ENCODE assay signal across 8 cellular contexts in the genomic region with DNA sequence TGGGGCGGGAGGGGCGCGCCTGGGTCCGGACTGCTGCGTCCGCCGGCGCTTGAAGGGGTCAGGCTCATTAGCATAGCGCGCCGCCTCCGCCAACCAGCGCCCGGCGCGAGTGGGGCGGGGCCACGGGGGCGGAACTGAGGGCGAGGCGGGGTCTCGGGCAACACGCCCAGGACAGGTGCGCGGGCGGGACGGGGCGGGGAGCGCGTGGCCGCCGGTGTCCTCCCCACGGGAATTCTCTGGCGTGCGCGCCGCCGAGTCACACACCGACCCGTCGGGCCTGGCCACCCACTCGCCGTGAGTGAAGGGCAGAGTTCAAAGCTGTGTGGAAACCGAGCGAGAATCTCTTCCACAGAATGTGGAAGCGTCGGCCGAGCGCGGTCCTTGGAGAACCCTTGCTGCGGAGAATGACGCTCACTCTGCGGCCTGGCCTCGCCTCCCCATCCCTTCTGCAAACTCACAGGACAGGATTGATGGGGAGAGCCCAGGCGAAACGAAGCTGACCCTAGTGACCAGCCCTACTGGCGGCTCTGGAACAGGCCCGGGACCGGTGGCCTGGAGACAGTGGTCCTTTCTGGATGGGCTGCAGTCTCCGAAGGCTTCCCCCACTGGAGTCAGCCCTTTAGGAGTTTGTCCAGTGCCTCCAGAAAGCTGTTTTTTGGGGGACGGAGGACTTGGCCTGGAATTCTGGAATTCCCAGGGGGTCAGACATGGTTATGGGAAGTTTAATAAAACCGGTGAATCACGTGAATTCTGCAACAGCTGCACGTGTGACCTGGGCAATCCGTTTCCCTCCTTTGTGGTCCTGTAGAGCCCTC. TPM values are rescaled to one million over a fixed set of nuclear protein-coding genes. Genes with fewer than 3 reads are reported as not detected.
DNase-seq lines count a peak whose midpoint lies in the region; ATAC-seq, FAIRE-seq and TF ChIP-seq lines count a peak whose summit lies in the region.

A gene (minus strand): TSS at position 69 of the 815 bp plus-strand sequence. CDS start 101 bp downstream, outside the sequence.

- H3K9me3 Mint-ChIP-seq in T-helper 2 cell treated with Interferon-gamma antibody and Interleukin-4, amounts not matched to agents 5 μg/mL and 100 μg/mL, for 36 hours: no peaks in the 10 kb centered on the region

- H3K27me3 ChIP-seq in iPS-20b (ENCODE audit: insufficient read depth, low read length) (peaks cover 54% of the 10 kb centered on the region), small intestine (ENCODE audit: control insufficient read depth in 2 of 2, insufficient read depth in 2 of 2, low read length in 2 of 2) (peaks cover 0 to 2% of the 10 kb centered on the region in 2 donors)

- H3K36me3 Mint-ChIP-seq in T-helper 2 cell treated with Interferon-gamma antibody and Interleukin-4, amounts not matched to agents 5 μg/mL and 100 μg/mL, for 36 hours (ENCODE audit: low read depth): peaks cover 2% of the 10 kb centered on the region

- H3K27ac ChIP-seq in iPS-20b (ENCODE audit: low read length): no peak within 1 kb of the TSS
- peak within 1 kb of the TSS; percentile 21 to 71 for H3K27ac ChIP-seq in small intestine (ENCODE audit: low read depth in 1 of 2, low read length in 1 of 2)

- TF ChIP-seq POLR2A in NB4 (IDR thresholded peaks at IDR 0.05; ENCODE audit: extremely low read depth, insufficient read length): no peak

- FAIRE-seq in small intestine (lab: Jason Lieb, UNC): no peak

- TF ChIP-seq CTCF in HFF-Myc (IDR thresholded peaks at IDR 0.05; ENCODE audit: low read depth, low read length, missing control alignments): no peak
- no peak for TF ChIP-seq CTCF in NB4 (IDR thresholded peaks at IDR 0.05; ENCODE audit: low read depth, low read length)
- no peak for TF ChIP-seq CTCF in astrocyte of the spinal cord (IDR thresholded peaks at IDR 0.05; ENCODE audit: low read depth, low read length)

- no peaks in the 10 kb centered on the region for H3K9me3 ChIP-seq in iPS-20b (ENCODE audit: insufficient read depth, low read depth, low read length)
- H3K9me3 ChIP-seq in small intestine (ENCODE audit: control insufficient read depth, low read depth): no peaks in the 10 kb centered on the region

- DNase-seq in HFF-Myc (ENCODE audit: extremely low read depth, low read depth) (no peak), NB4 (ENCODE audit: low read depth) (peak; percentile 96), astrocyte of the spinal cord (ENCODE audit: low read depth, low spot score) (peak; percentile 36), small intestine (peak; percentile 85)
- DNase-seq in T-helper 2 cell treated with Interferon-gamma antibody and Interleukin-4, amounts not matched to agents 5 μg/mL and 100 μg/mL, for 36 hours (ENCODE audit: low spot score): peak; percentile 90

- H3K27ac Mint-ChIP-seq in T-helper 2 cell treated with Interferon-gamma antibody and Interleukin-4, amounts not matched to agents 5 μg/mL and 100 μg/mL, for 36 hours: no peak within 1 kb of the TSS

- H3K4me3 ChIP-seq in GM08714 (ENCODE audit: low read length) (peak within 1 kb of the TSS; percentile 72), HFF-Myc (replicated peaks; ENCODE audit: low read depth, low read length) (peak within 1 kb of the TSS; percentile 41), NB4 (ENCODE audit: low read depth, low read length) (peak within 1 kb of the TSS; percentile 75), astrocyte of the spinal cord (ENCODE audit: low read depth, low read length) (peak within 1 kb of the TSS; percentile 44), iPS-20b (ENCODE audit: low read length) (peak within 1 kb of the TSS; percentile 80), small intestine (ENCODE audit: low read depth in 1 of 2, low read length in 2 of 2) (peak within 1 kb of the TSS; percentile 41 to 60)

- H3K4me3 Mint-ChIP-seq in T-helper 2 cell treated with Interferon-gamma antibody and Interleukin-4, amounts not matched to agents 5 μg/mL and 100 μg/mL, for 36 hours: peak within 1 kb of the TSS; percentile 77

- in situ Hi-C loops in astrocyte of the spinal cord (cut with HindIII; ENCODE audit: low sequenced_read_pairs): no loop called here

- peak within 1 kb of the TSS; percentile 59; the same call in 1 of the 2 replicates for H3K9ac ChIP-seq in iPS-20b (ENCODE audit: low read depth, low read length)

- no peak for ATAC-seq in GM21367 (IDR thresholded peaks at IDR 0.05; ENCODE audit: unreplicated experiment)

- peaks cover 26% of the 10 kb centered on the region for H3K4me1 Mint-ChIP-seq in T-helper 2 cell treated with Interferon-gamma antibody and Interleukin-4, amounts not matched to agents 5 μg/mL and 100 μg/mL, for 36 hours (ENCODE audit: low read depth)

- no peaks in the 10 kb centered on the region for H3K27me3 Mint-ChIP-seq in T-helper 2 cell treated with Interferon-gamma antibody and Interleukin-4, amounts not matched to agents 5 μg/mL and 100 μg/mL, for 36 hours (ENCODE audit: low read depth)

- H3K4me1 ChIP-seq in iPS-20b (ENCODE audit: insufficient read depth, low read length) (peaks cover 5% of the 10 kb centered on the region; the same call in 1 of the 2 replicates), small intestine (ENCODE audit: control insufficient read depth in 2 of 2, insufficient read depth in 1 of 2, low read depth in 1 of 2, low read length in 1 of 2) (peaks cover 2 to 5% of the 10 kb centered on the region in 2 donors)

- H3K36me3 ChIP-seq in iPS-20b (ENCODE audit: insufficient read depth, low read depth, low read length): no peaks in the 10 kb centered on the region
- H3K36me3 ChIP-seq in small intestine (ENCODE audit: control insufficient read depth in 2 of 2, insufficient read depth in 2 of 2, low read length in 2 of 2): no peaks in the 10 kb centered on the region

- WGBS in small intestine, 3 donors: 4 to 6% (median 6%) methylated on average over 44 to 65 of the region's 65 CpGs

RNA-seq across cellular contexts. Expression of the gene that starts here (rescaled TPM):
- 1 to 10 TPM in 1 of 3 donors, under 1 TPM in 2; 0.45 to 3.2 (median 0.72) TPM for polyA plus RNA-seq in small intestine
